ENCODE assay signal across 8 cellular contexts in the genomic region with DNA sequence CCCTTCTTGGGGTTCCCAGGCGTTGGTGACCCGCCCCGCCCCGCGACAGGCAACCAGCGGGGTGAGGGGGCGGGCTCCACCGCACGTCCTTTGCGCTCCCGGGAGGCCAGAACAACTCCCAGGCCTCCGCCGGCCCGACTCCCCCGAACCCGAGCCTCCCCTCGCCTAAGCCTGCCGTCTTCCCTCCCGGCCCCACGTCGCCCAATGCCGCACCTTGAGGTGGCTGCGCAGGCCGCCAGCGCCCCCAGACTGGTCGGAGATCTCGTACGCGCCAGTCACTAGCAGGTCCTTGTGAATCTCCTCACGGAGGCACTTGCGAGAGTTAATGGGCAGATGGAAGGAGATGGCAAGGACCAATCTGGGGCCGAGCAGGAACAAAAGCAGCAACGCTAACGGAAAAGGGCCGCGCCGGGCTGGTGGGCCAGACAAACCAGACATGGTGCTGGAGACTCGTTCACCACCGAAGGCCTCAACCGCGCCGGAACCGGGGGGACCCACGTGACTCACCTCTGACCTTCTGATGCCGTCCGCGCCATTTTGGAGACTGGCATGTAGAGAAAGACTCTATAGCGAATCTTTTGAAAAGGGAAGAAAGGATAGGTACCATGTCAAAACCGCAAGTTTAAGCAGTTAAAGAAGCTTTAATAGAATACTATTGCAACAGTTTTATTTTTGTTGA. TPM values are rescaled to one million over a fixed set of nuclear protein-coding genes. Genes with fewer than 3 reads are reported as not detected.
A peak's percentile ranks its signal among the peaks of the same experiment; 100 is the strongest.
DNase-seq lines count a peak whose midpoint lies in the region; ATAC-seq and TF ChIP-seq lines count a peak whose summit lies in the region.

A gene (minus strand): TSS at position 471 of the 679 bp plus-strand sequence. CDS start 33 bp downstream, at position 438.

- H3K27me3 ChIP-seq in GM23248 (replicated peaks; ENCODE audit: insufficient read depth) (no peaks in the 10 kb centered on the region), adipocyte (replicated peaks; ENCODE audit: control insufficient read depth, insufficient read depth, low read length) (no peaks in the 10 kb centered on the region), heart right ventricle (no peaks in the 10 kb centered on the region), upper lobe of right lung (no peaks in the 10 kb centered on the region)

- H3K4me1 ChIP-seq in GM23248 (ENCODE audit: insufficient read depth) (no peaks in the 10 kb centered on the region), adipocyte (ENCODE audit: control insufficient read depth, insufficient read depth, low read length) (peaks cover 22% of the 10 kb centered on the region), heart right ventricle (peaks cover 7 to 47% (median 25%) of the 10 kb centered on the region in 9 donors), upper lobe of right lung (peaks cover 18% of the 10 kb centered on the region)

- peak within 1 kb of the TSS; percentile 81 for H3K4me3 ChIP-seq in GM23248
- peak within 1 kb of the TSS; percentile 99 for H3K4me3 ChIP-seq in adipocyte (ENCODE audit: low read length)
- H3K4me3 ChIP-seq in heart right ventricle = peak within 1 kb of the TSS; percentile 34 to 99 (median 82)
- peak within 1 kb of the TSS; percentile 74 for H3K4me3 ChIP-seq in upper lobe of right lung

- no peaks in the 10 kb centered on the region for H3F3A ChIP-seq in GM23248 (ENCODE audit: insufficient read depth)

- peak within 1 kb of the TSS; percentile 84 for H3K4me2 ChIP-seq in GM23248 (ENCODE audit: unreplicated experiment)

- peak within 1 kb of the TSS; percentile 67 for H2AFZ ChIP-seq in GM23248

- peak in 3 of 9 donors; percentile 14 to 30 (median 26) for TF ChIP-seq CTCF in heart right ventricle (IDR thresholded peaks at IDR 0.05)
- TF ChIP-seq CTCF in upper lobe of right lung (IDR thresholded peaks at IDR 0.05) = no peak

- 0 to 1% methylated on average over 38 to 49 of the region's 49 CpGs for WGBS in GM23248 (ENCODE audit: low coverage in 1 of 2, low lambda C conversion rate in 2 of 2, missing lambda C conversion rate in 2 of 2), 2 experiments
- 0% methylated on average over 49 of the region's 49 CpGs for WGBS in heart right ventricle, 2 donors

- peak; percentile 95 to 99 (median 96) for ATAC-seq in heart right ventricle
- ATAC-seq in upper lobe of right lung = peak; percentile 92

- peak within 1 kb of the TSS; percentile 96 for H3K9ac ChIP-seq in GM23248
- H3K9ac ChIP-seq in adipocyte (ENCODE audit: low read length) = peak within 1 kb of the TSS; percentile 98

- H3K27ac ChIP-seq in GM23248 = peak within 1 kb of the TSS; percentile 94
- peak within 1 kb of the TSS; percentile 74 to 100 (median 94) for H3K27ac ChIP-seq in heart right ventricle
- peak within 1 kb of the TSS; percentile 98 for H3K27ac ChIP-seq in upper lobe of right lung

- H3K79me2 ChIP-seq in GM23248 (ENCODE audit: insufficient read depth) = peaks cover 49% of the 10 kb centered on the region

- DNase-seq in G401 (ENCODE audit: low spot score) (no peak), GM23248 (peak; percentile 94), LHCN-M2 (ENCODE audit: low read depth) (peak; percentile 86), T follicular helper cell (ENCODE audit: low read depth) (peak; percentile 87), adipocyte (ENCODE audit: low read depth) (peak; percentile 94), heart right ventricle (peak; percentile 88 to 91), posterior vena cava (ENCODE audit: low spot score) (peak; percentile 97), upper lobe of right lung (peak; percentile 94)

- H3K9me3 ChIP-seq in GM23248 (ENCODE audit: low read depth) (no peaks in the 10 kb centered on the region), adipocyte (ENCODE audit: control insufficient read depth, low read length) (no peaks in the 10 kb centered on the region), heart right ventricle (no peaks in the 10 kb centered on the region), upper lobe of right lung (no peaks in the 10 kb centered on the region)

- H3K9me2 ChIP-seq in GM23248 (ENCODE audit: insufficient read depth) = no peaks in the 10 kb centered on the region

- H3K36me3 ChIP-seq in GM23248 (ENCODE audit: low read depth) (no peaks in the 10 kb centered on the region), adipocyte (ENCODE audit: control insufficient read depth, insufficient read depth, low read length, severe bottlenecking) (no peaks in the 10 kb centered on the region), heart right ventricle (peaks cover 0 to 6% (median 0%) of the 10 kb centered on the region in 9 donors), upper lobe of right lung (no peaks in the 10 kb centered on the region)

- no peaks in the 10 kb centered on the region for H4K20me1 ChIP-seq in GM23248 (ENCODE audit: insufficient read depth)

- intact Hi-C loops in heart right ventricle (cut with DNase I) (loop anchor here in 5 of 10 donors (1.0 to 5.0 kb wide), 9 partner anchors 27 to 119 kb away; a partner anchor contains a TSS), posterior vena cava (cut with DNase I) (no loop called here), upper lobe of right lung (cut with DNase I) (no loop called here)

- in situ Hi-C loops in G401 (cut with HindIII; ENCODE audit: low sequenced_read_pairs) (no loop called here), GM23248 (cut with MboI) (no loop called here)

RNA-seq across cellular contexts. Expression of the gene that starts here (rescaled TPM):
- 180 and 202 TPM in 2 replicates for total RNA-seq in G401 (2014; rRNA removed; shearing (Covaris generic))
- total RNA-seq in GM23248 (2014; rRNA removed; shearing (Covaris generic)) = 359 and 363 TPM in 2 replicates
- 540 and 553 TPM in 2 replicates for polyA plus RNA-seq in GM23248 (2016; fragmentation: Nextera tagmentation; extraction: Ambion mirVana)
- 313 and 322 TPM in 2 replicates for total RNA-seq in LHCN-M2 (2014; rRNA removed)
- polyA plus RNA-seq in LHCN-M2 (2012) = 217 TPM
- total RNA-seq in heart right ventricle = 100 to 1,000 TPM; 219 to 366 (median 294) TPM
- polyA plus RNA-seq in heart right ventricle = 100 to 1,000 TPM in 1 of 2 donors, 10 to 100 TPM in 1; 29.1 to 196 TPM
- total RNA-seq in posterior vena cava = 100 to 1,000 TPM; 259 to 311 TPM
- 303 TPM for total RNA-seq in upper lobe of right lung
